In the genomic region with DNA sequence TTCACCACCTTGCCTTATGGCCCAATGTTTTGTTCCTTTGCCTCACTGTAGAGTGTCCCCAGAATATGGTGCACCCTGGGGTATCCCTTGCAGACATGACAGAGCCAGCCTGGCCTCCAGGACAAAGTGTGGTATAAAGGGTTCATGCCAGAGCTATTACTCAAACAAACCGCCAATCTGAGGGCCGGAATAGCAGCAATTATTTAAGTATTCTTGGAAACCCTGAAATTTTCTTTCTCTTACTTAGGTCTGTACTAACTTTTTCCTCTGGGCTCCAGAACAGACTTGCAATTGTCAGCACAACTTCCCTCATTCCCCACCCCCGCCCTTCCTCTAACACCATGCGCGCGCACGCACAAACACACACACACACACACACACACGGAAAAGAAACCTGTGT, we compare ENCODE assay signal across 21 cellular contexts.
"Had no signal": no experiment of that assay in that cellular context is flagged by ENCODE, and none has a peak within 500 bp of the region (broad histone marks: within the 10 kb centered on the region; RNA-seq: fewer than 3 reads in every experiment).

No MANE protein-coding gene starts in this region.

- H3K4me3 ChIP-seq: gastrocnemius medialis, prostate gland, testis, uterus had no signal

- DNase-seq: activated B cell treated with CpG ODN at 0.5 μM for 24 hours; activated CD4-positive, alpha-beta T cell treated with anti-CD3 and anti-CD28 coated beads for 4 hours; activated CD4-positive, alpha-beta T cell treated with anti-CD3 and anti-CD28 coated beads, Interleukin-2, amount 50 U/mL, for 48 hours; activated naive CD4-positive, alpha-beta T cell treated with Interleukin-2 at 50 U/mL for 16 hours; activated naive CD8-positive, alpha-beta T cell treated with anti-CD3 and anti-CD28 coated beads for 36 hours; activated T-cell treated with anti-CD3 and anti-CD28 coated beads, Interleukin-2, amount 50 U/mL, for 48 hours; amygdala; effector CD4-positive, alpha-beta T cell; erythroblast; gastrocnemius medialis; hippocampal formation; left ventricle myocardium superior; midbrain; natural killer cell; stimulated activated CD4-positive, alpha-beta T cell treated with anti-CD3 and anti-CD28 coated beads, Interleukin-2, amount 100 ng/mL, for 24 hours; stimulated activated naive B cell treated with anti-CD40 and anti-IgM and Interleukin-4, amounts not matched to agents 10 μg/mL and 1 μg/mL and 100 μg/mL, for 72 hours; T1000; testis; trophoblast cell; uterus had no signal

- H3K4me1 ChIP-seq: gastrocnemius medialis, prostate gland, testis, uterus had no signal

- H3K27me3 ChIP-seq: testis, uterus had no signal

- H3K36me3 ChIP-seq: gastrocnemius medialis, prostate gland, uterus had no signal

- H3K9me3 ChIP-seq: gastrocnemius medialis, prostate gland, testis, uterus had no signal

- H3K27ac ChIP-seq: gastrocnemius medialis, prostate gland, testis, uterus had no signal

- ATAC-seq: gastrocnemius medialis; left ventricle myocardium superior; natural killer cell; stimulated activated naive B cell treated with anti-CD40 and anti-IgM and Interleukin-4, amounts not matched to agents 10 μg/mL and 1 μg/mL and 100 μg/mL, for 72 hours had no signal
